In genomic region chr2:236964291-236964690, GRCh38 we compare ENCODE assay signal across 27 cellular contexts.
DNase-seq lines count a peak whose midpoint lies in the region; ATAC-seq, FAIRE-seq and TF ChIP-seq lines count a peak whose summit lies in the region.
"Had no signal": no experiment of that assay in that cellular context is flagged by ENCODE, and none has a peak within 500 bp of the region (broad histone marks: within the 10 kb centered on the region; RNA-seq: fewer than 3 reads in every experiment).

No MANE protein-coding gene starts in this region.

- H3K4me1 Mint-ChIP-seq in activated naive CD4-positive, alpha-beta T cell treated with anti-CD3 and anti-CD28 coated beads for 36 hours (ENCODE audit: low read depth) = peaks cover 23% of the 10 kb centered on the region
- H3K4me1 Mint-ChIP-seq: memory B cell had no signal

- H4K20me1 ChIP-seq in H1 (replicated peaks in 1 of 2; ENCODE audit: control insufficient read depth in 1 of 2, insufficient read depth in 2 of 2, low read length in 2 of 2) = no peaks in the 10 kb centered on the region

- H3K9me3 Mint-ChIP-seq in activated naive CD4-positive, alpha-beta T cell treated with anti-CD3 and anti-CD28 coated beads for 36 hours = no peaks in the 10 kb centered on the region
- H3K9me3 Mint-ChIP-seq: activated naive CD8-positive, alpha-beta T cell treated with anti-CD3 and anti-CD28 coated beads, Interleukin-2, amount 50 U/mL, for 24 hours; effector memory CD8-positive, alpha-beta T cell; memory B cell; stimulated activated naive CD8-positive, alpha-beta T cell treated with anti-CD3 and anti-CD28 coated beads, Interleukin-15, amount 100 ng/mL, for 72 hours had no signal

- H3K27me3 ChIP-seq in H1 (replicated peaks in 1 of 4; ENCODE audit: control insufficient read depth in 3 of 4, extremely low read depth in 1 of 4, insufficient read depth in 3 of 4, low read length in 3 of 4) = no peaks in the 10 kb centered on the region
- no peaks in the 10 kb centered on the region for H3K27me3 ChIP-seq in gastroesophageal sphincter
- H3K27me3 ChIP-seq: body of pancreas, foreskin keratinocyte, upper lobe of left lung had no signal

- no peaks in the 10 kb centered on the region for H3K27me3 Mint-ChIP-seq in activated naive CD4-positive, alpha-beta T cell treated with anti-CD3 and anti-CD28 coated beads for 36 hours (ENCODE audit: low read depth)
- H3K27me3 Mint-ChIP-seq: activated naive CD8-positive, alpha-beta T cell treated with anti-CD3 and anti-CD28 coated beads, Interleukin-2, amount 50 U/mL, for 24 hours; memory B cell; stimulated activated naive CD8-positive, alpha-beta T cell treated with anti-CD3 and anti-CD28 coated beads, Interleukin-15, amount 100 ng/mL, for 72 hours had no signal

- no peak overlapping the region for H3K27ac ChIP-seq in H1 (ENCODE audit: low read depth, low read length)
- peak overlapping the region in 3 of 4 donors; percentile 4 to 67 (median 64) for H3K27ac ChIP-seq in gastroesophageal sphincter
- H3K27ac ChIP-seq: body of pancreas, RWPE1, upper lobe of left lung had no signal

- WGBS in H1 (ENCODE audit: extremely low coverage in 1 of 2, insufficient coverage in 1 of 2, insufficient read length in 1 of 2, insufficient replicate concordance in 2 of 2, low coverage in 1 of 2, low lambda C conversion rate in 2 of 2, missing lambda C conversion rate in 1 of 2), 2 experiments = 88% methylated on average over 5 of the region's 5 CpGs; no CpG with 5 or more reads in 1 of the 2 experiments
- WGBS in gastroesophageal sphincter (ENCODE audit: low coverage in 1 of 2), 2 donors = 64 to 91% methylated on average over 2 to 4 of the region's 5 CpGs

- TF ChIP-seq RAD21 in H1 (IDR thresholded peaks at IDR 0.05 in 1 of 2, conservative IDR thresholded peaks at IDR 0.05 in 1 of 2; ENCODE audit: low read depth in 2 of 2, low read length in 2 of 2) = no peak

- DNase-seq in AG09319 (ENCODE audit: extremely low read depth, low read depth) = peak; percentile 34
- no peak for DNase-seq in H1 (ENCODE audit: low read depth in 1 of 2, low spot score in 2 of 2)
- DNase-seq in omental fat pad (ENCODE audit: low spot score) = no peak
- DNase-seq in NCI-H526 treated with DMSO at 0.1 percent for 48 hours (lab: John Stamatoyannopoulos, UW) = no peak
- no peak for DNase-seq in activated naive CD4-positive, alpha-beta T cell treated with anti-CD3 and anti-CD28 coated beads for 36 hours
- no peak for DNase-seq in stimulated activated CD4-positive, alpha-beta T cell treated with anti-CD3 and anti-CD28 coated beads, Interleukin-4, amount 100 ng/mL, for 1 hour
- DNase-seq: activated CD4-positive, alpha-beta T cell treated with anti-CD3 and anti-CD28 coated beads, Interleukin-2, amount 50 U/mL, for 1 hour; activated effector memory CD4-positive, alpha-beta T cell treated with Interleukin-2 at 50 U/mL for 16 hours; activated naive CD8-positive, alpha-beta T cell treated with anti-CD3 and anti-CD28 coated beads, Interleukin-2, amount 50 U/mL, for 24 hours; body of pancreas; effector memory CD8-positive, alpha-beta T cell; H9; hypothalamus; naive B cell; NCI-H1417 treated with DMSO at 0.1 percent for 48 hours; NCI-H524 treated with DMSO at 0.1 percent for 48 hours; nucleus accumbens; stimulated activated CD4-positive, alpha-beta T cell treated with anti-CD3 and anti-CD28 coated beads, Interleukin-12 subunit alpha, Interleukin-12 subunit beta, amount 100 ng/mL, for 4 hours; stimulated activated naive CD8-positive, alpha-beta T cell treated with anti-CD3 and anti-CD28 coated beads, Interleukin-15, amount 100 ng/mL, for 72 hours; T-helper 9 cell; upper lobe of left lung had no signal

- H4K91ac ChIP-seq in H1 (replicated peaks; ENCODE audit: insufficient read length, low read length) = no peak overlapping the region

- H2BK5ac ChIP-seq in H1 (ENCODE audit: low read depth, low read length) = no peak overlapping the region

- H3K36me3 ChIP-seq in H1 (ENCODE audit: control insufficient read depth in 2 of 4, insufficient read depth in 4 of 4, low read length in 3 of 4) = no peaks in the 10 kb centered on the region
- H3K36me3 ChIP-seq in gastroesophageal sphincter = no peaks in the 10 kb centered on the region
- H3K36me3 ChIP-seq: upper lobe of left lung had no signal

- H2BK120ac ChIP-seq in H1 (replicated peaks; ENCODE audit: low read depth, low read length) = no peak overlapping the region

- H2AK5ac ChIP-seq in H1 (ENCODE audit: low read depth, low read length) = no peak overlapping the region

- no peak overlapping the region for H3K9ac ChIP-seq in H1 (replicated peaks in 1 of 4; ENCODE audit: extremely low read depth in 1 of 4, low read depth in 3 of 4, low read length in 3 of 4)

- TF ChIP-seq POLR2A in H1 (IDR thresholded peaks at IDR 0.05; ENCODE audit: control extremely low read depth in 1 of 2, low read depth in 2 of 2, low read length in 2 of 2) (no peak), gastroesophageal sphincter (IDR thresholded peaks at IDR 0.05) (no peak)

- CTCF ChIA-PET in H1 (lab: Charles Lee; ENCODE audit: partially characterized antibody) = interaction anchor here (0.6 to 1.4 kb wide), 3 partner anchors 9 to 1363 kb away, joined by 3 to 6 read pairs (median 3); no protein-coding TSS in a partner anchor
- CTCF ChIA-PET in activated naive CD4-positive, alpha-beta T cell treated with anti-CD3 and anti-CD28 coated beads for 36 hours (lab: Charles Lee) = no interaction called here

- no peaks in the 10 kb centered on the region for H3K36me3 Mint-ChIP-seq in activated naive CD4-positive, alpha-beta T cell treated with anti-CD3 and anti-CD28 coated beads for 36 hours (ENCODE audit: low read depth)
- H3K36me3 Mint-ChIP-seq: memory B cell, naive B cell had no signal

- H3K4me3 ChIP-seq in H1 (ENCODE audit: extremely low read depth in 1 of 4, insufficient read depth in 2 of 4, low read depth in 3 of 4, low read length in 4 of 4) (no peak overlapping the region), gastroesophageal sphincter (no peak overlapping the region)
- H3K4me3 ChIP-seq: body of pancreas, upper lobe of left lung had no signal

- TF ChIP-seq CTCF in AG09319 (IDR thresholded peaks at IDR 0.05; ENCODE audit: low read depth, low read length) (no peak), H1 (IDR thresholded peaks at IDR 0.05; ENCODE audit: control extremely low read depth in 1 of 3, insufficient read depth in 1 of 3, low read depth in 1 of 3, low read length in 3 of 3) (no peak), gastroesophageal sphincter (IDR thresholded peaks at IDR 0.05) (no peak), omental fat pad (IDR thresholded peaks at IDR 0.05) (no peak)

- H2AFZ ChIP-seq in H1 (ENCODE audit: low read length) = no peak overlapping the region

- no peak overlapping the region for H3K56ac ChIP-seq in H1 (replicated peaks; ENCODE audit: insufficient read length, low read depth, low read length)

- H3K9me3 ChIP-seq in H1 (ENCODE audit: insufficient read depth in 2 of 2, low read depth in 1 of 2, low read length in 1 of 2) (peaks cover 0 to 3% of the 10 kb centered on the region in 2 experiments; a peak in 1 of 4 replicates), gastroesophageal sphincter (no peaks in the 10 kb centered on the region)
- H3K9me3 ChIP-seq: body of pancreas, upper lobe of left lung had no signal

- H2BK20ac ChIP-seq in H1 (ENCODE audit: low read length) = 0 out of 2 replicates have a peak overlapping the region, but pooled peaks have one; percentile 24

- no peak overlapping the region for H3K4me3 Mint-ChIP-seq in activated naive CD4-positive, alpha-beta T cell treated with anti-CD3 and anti-CD28 coated beads for 36 hours
- H3K4me3 Mint-ChIP-seq: activated naive CD8-positive, alpha-beta T cell treated with anti-CD3 and anti-CD28 coated beads, Interleukin-2, amount 50 U/mL, for 24 hours; effector memory CD8-positive, alpha-beta T cell; H9; memory B cell; naive B cell; stimulated activated naive CD8-positive, alpha-beta T cell treated with anti-CD3 and anti-CD28 coated beads, Interleukin-15, amount 100 ng/mL, for 72 hours had no signal

- H3K27ac Mint-ChIP-seq in activated naive CD4-positive, alpha-beta T cell treated with anti-CD3 and anti-CD28 coated beads for 36 hours = no peak overlapping the region
- H3K27ac Mint-ChIP-seq: activated naive CD8-positive, alpha-beta T cell treated with anti-CD3 and anti-CD28 coated beads, Interleukin-2, amount 50 U/mL, for 24 hours; memory B cell; naive B cell; stimulated activated naive CD8-positive, alpha-beta T cell treated with anti-CD3 and anti-CD28 coated beads, Interleukin-15, amount 100 ng/mL, for 72 hours had no signal

- H4K8ac ChIP-seq in H1 (ENCODE audit: extremely low read depth, insufficient read depth, low read length) = no peak overlapping the region

- no peak overlapping the region for H4K5ac ChIP-seq in H1 (ENCODE audit: insufficient read length, low read depth, low read length)

- H3K4me1 ChIP-seq in H1 (replicated peaks in 1 of 4; ENCODE audit: control insufficient read depth in 3 of 4, insufficient read depth in 4 of 4, low read length in 3 of 4) (peaks cover 0 to 11% (median 6%) of the 10 kb centered on the region in 4 experiments; a peak in 5 of 7 replicates), gastroesophageal sphincter (no peaks in the 10 kb centered on the region)

- H3K14ac ChIP-seq in H1 (ENCODE audit: insufficient read length) = no peak overlapping the region

- TF ChIP-seq EP300 in H1 (IDR thresholded peaks at IDR 0.05; ENCODE audit: borderline replicate concordance in 1 of 2, low read depth in 2 of 2, low read length in 2 of 2) (no peak), gastroesophageal sphincter (IDR thresholded peaks at IDR 0.05) (no peak)

- intact Hi-C loops in activated naive CD4-positive, alpha-beta T cell treated with anti-CD3 and anti-CD28 coated beads for 36 hours (cut with micrococcal nuclease) = no loop called here

- H3K4ac ChIP-seq in H1 (replicated peaks; ENCODE audit: insufficient read length, low read depth, low read length) = no peak overlapping the region

- no peak overlapping the region for H2BK15ac ChIP-seq in H1 (ENCODE audit: low read length)

- no peak for FAIRE-seq in H1 (lab: Jason Lieb, UNC)
- FAIRE-seq: keratinocyte had no signal

- no peak overlapping the region for H3K23ac ChIP-seq in H1 (ENCODE audit: insufficient read length)

- POLR2A ChIA-PET in H1 (lab: Charles Lee; ENCODE audit: partially characterized antibody) = no interaction called here

- H2BK12ac ChIP-seq in H1 (ENCODE audit: low read depth, low read length) = no peak overlapping the region

- H3K18ac ChIP-seq in H1 (ENCODE audit: extremely low read depth, low read length) = no peak overlapping the region

- H3K79me2 ChIP-seq in H1 (ENCODE audit: control insufficient read depth in 1 of 2, insufficient read depth in 2 of 2, low read length in 2 of 2) = no peaks in the 10 kb centered on the region

- no peaks in the 10 kb centered on the region for H3K23me2 ChIP-seq in H1 (ENCODE audit: low read depth, low read length)

- H3K4me2 ChIP-seq in H1 (ENCODE audit: insufficient read depth in 1 of 2, low read depth in 2 of 2, low read length in 2 of 2) = no peak overlapping the region

- H3K79me1 ChIP-seq in H1 (ENCODE audit: low read depth, low read length) = no peaks in the 10 kb centered on the region

- peak; percentile 76 for ATAC-seq in gastroesophageal sphincter
- ATAC-seq in omental fat pad (ENCODE audit: low FRiP score) = peak; percentile 27
- no peak for ATAC-seq in HG02884 (IDR thresholded peaks at IDR 0.05; ENCODE audit: unreplicated experiment)
- ATAC-seq: activated naive CD8-positive, alpha-beta T cell treated with anti-CD3 and anti-CD28 coated beads, Interleukin-2, amount 50 U/mL, for 24 hours; body of pancreas; effector memory CD8-positive, alpha-beta T cell; stimulated activated naive CD8-positive, alpha-beta T cell treated with anti-CD3 and anti-CD28 coated beads, Interleukin-15, amount 100 ng/mL, for 72 hours had no signal
